14 cellular contexts compared by ENCODE assay signal in genomic region chr6:43481591-43482242, GRCh38. TPM values are rescaled to one million over a fixed set of nuclear protein-coding genes. Genes with fewer than 3 reads are reported as not detected.
DNase-seq lines count a peak whose midpoint lies in the region; ATAC-seq and TF ChIP-seq lines count a peak whose summit lies in the region.
"Had no signal": no experiment of that assay in that cellular context is flagged by ENCODE, and none has a peak within 500 bp of the region (broad histone marks: within the 10 kb centered on the region; RNA-seq: fewer than 3 reads in every experiment).

No MANE protein-coding gene starts in this region.

- no peaks in the 10 kb centered on the region for H3K9me3 ChIP-seq in hepatocyte (ENCODE audit: low read depth)
- H3K9me3 ChIP-seq: heart right ventricle, upper lobe of left lung had no signal

- H3K36me3 Mint-ChIP-seq in activated T-cell treated with anti-CD3 and anti-CD28 coated beads, Interleukin-2, amount 50 U/mL, for 72 hours (ENCODE audit: insufficient read depth in 2 of 2) = peaks cover 1 to 2% of the 10 kb centered on the region in 2 donors
- H3K36me3 Mint-ChIP-seq in type B pancreatic cell = peaks cover 4% of the 10 kb centered on the region

- no peaks in the 10 kb centered on the region for H3K27me3 Mint-ChIP-seq in activated T-cell treated with anti-CD3 and anti-CD28 coated beads, Interleukin-2, amount 50 U/mL, for 72 hours (ENCODE audit: low read depth)
- H3K27me3 Mint-ChIP-seq in type B pancreatic cell = no peaks in the 10 kb centered on the region
- H3K27me3 Mint-ChIP-seq: activated CD4-positive, alpha-beta memory T cell treated with anti-CD3 and anti-CD28 coated beads for 36 hours; activated naive CD4-positive, alpha-beta T cell treated with anti-CD3 and anti-CD28 coated beads, Interleukin-2, amount 10 ng/mL, durations not matched to agents 7 days and 5 days; central memory CD8-positive, alpha-beta T cell had no signal

- H3K27ac Mint-ChIP-seq in activated T-cell treated with anti-CD3 and anti-CD28 coated beads, Interleukin-2, amount 50 U/mL, for 72 hours = peak overlapping the region; percentile 79
- peak overlapping the region; percentile 53 for H3K27ac Mint-ChIP-seq in type B pancreatic cell
- H3K27ac Mint-ChIP-seq: activated CD4-positive, alpha-beta memory T cell treated with anti-CD3 and anti-CD28 coated beads for 36 hours; activated naive CD4-positive, alpha-beta T cell treated with anti-CD3 and anti-CD28 coated beads, Interleukin-2, amount 10 ng/mL, durations not matched to agents 7 days and 5 days had no signal

- H3K4me3 Mint-ChIP-seq in activated T-cell treated with anti-CD3 and anti-CD28 coated beads, Interleukin-2, amount 50 U/mL, for 72 hours = peak overlapping the region; percentile 47 to 67
- H3K4me3 Mint-ChIP-seq in type B pancreatic cell = peak overlapping the region; percentile 58
- H3K4me3 Mint-ChIP-seq: activated CD4-positive, alpha-beta memory T cell treated with anti-CD3 and anti-CD28 coated beads for 36 hours; activated naive CD4-positive, alpha-beta T cell treated with anti-CD3 and anti-CD28 coated beads, Interleukin-2, amount 10 ng/mL, durations not matched to agents 7 days and 5 days; central memory CD8-positive, alpha-beta T cell had no signal

- peak; percentile 63 to 64 for ATAC-seq in activated T-cell treated with anti-CD3 and anti-CD28 coated beads, Interleukin-2, amount 50 U/mL, for 72 hours (replicated peaks in 1 of 2)
- ATAC-seq: heart right ventricle had no signal

- no peak overlapping the region for H3K4me3 ChIP-seq in hepatocyte
- H3K4me3 ChIP-seq: heart right ventricle, upper lobe of left lung had no signal

- H3K27me3 ChIP-seq in hepatocyte = no peaks in the 10 kb centered on the region
- H3K27me3 ChIP-seq: heart right ventricle, upper lobe of left lung had no signal

- DNase-seq in activated T-cell treated with anti-CD3 and anti-CD28 coated beads, Interleukin-2, amount 50 U/mL, for 72 hours = peak in 1 of 2 donors; percentile 24
- no peak for DNase-seq in activated T-cell treated with anti-CD3 and anti-CD28 coated beads, Interleukin-2, amount 50 U/mL, for 1 hour
- DNase-seq in hepatocyte (ENCODE audit: low spot score) (no peak), type B pancreatic cell (ENCODE audit: extremely low spot score, unreplicated experiment) (no peak), SKM-1 (lab: John Stamatoyannopoulos, UW; ENCODE audit: unreplicated experiment) (no peak), MV-4-11 (lab: John Stamatoyannopoulos, UW) (no peak)
- DNase-seq: activated naive CD4-positive, alpha-beta T cell treated with anti-CD3 and anti-CD28 coated beads, Interleukin-2, amount 10 ng/mL, durations not matched to agents 7 days and 5 days; CD8-positive, alpha-beta memory T cell; heart right ventricle; NCI-H524 treated with DMSO at 0.1 percent for 48 hours; T-helper 9 cell; upper lobe of left lung had no signal

- peak overlapping the region; percentile 44 for H3K27ac ChIP-seq in hepatocyte
- H3K27ac ChIP-seq: heart right ventricle, upper lobe of left lung had no signal

- TF ChIP-seq CTCF in hepatocyte (IDR thresholded peaks at IDR 0.05; ENCODE audit: poor library complexity) (no peak), type B pancreatic cell (conservative IDR thresholded peaks at IDR 0.05) (no peak)

- WGBS in hepatocyte (ENCODE audit: low lambda C conversion rate, missing lambda C conversion rate) = 72% methylated on average over 11 of the region's 11 CpGs

- peaks cover 22% of the 10 kb centered on the region for H3K4me1 ChIP-seq in hepatocyte (ENCODE audit: insufficient read depth)

- H4K20me1 ChIP-seq in hepatocyte (ENCODE audit: insufficient read depth, poor library complexity, severe bottlenecking) = peaks cover 8% of the 10 kb centered on the region

- peaks cover 90% of the 10 kb centered on the region for H3K79me2 ChIP-seq in hepatocyte

- no peaks in the 10 kb centered on the region for H3K9me3 Mint-ChIP-seq in activated T-cell treated with anti-CD3 and anti-CD28 coated beads, Interleukin-2, amount 50 U/mL, for 72 hours
- H3K9me3 Mint-ChIP-seq in type B pancreatic cell = no peaks in the 10 kb centered on the region
- H3K9me3 Mint-ChIP-seq: activated CD4-positive, alpha-beta memory T cell treated with anti-CD3 and anti-CD28 coated beads for 36 hours; activated naive CD4-positive, alpha-beta T cell treated with anti-CD3 and anti-CD28 coated beads, Interleukin-2, amount 10 ng/mL, durations not matched to agents 7 days and 5 days; CD8-positive, alpha-beta memory T cell; central memory CD8-positive, alpha-beta T cell had no signal

- no peaks in the 10 kb centered on the region for H3K36me3 ChIP-seq in hepatocyte (replicated peaks; ENCODE audit: insufficient read depth, low read depth)

- H3K4me1 Mint-ChIP-seq in activated T-cell treated with anti-CD3 and anti-CD28 coated beads, Interleukin-2, amount 50 U/mL, for 72 hours (ENCODE audit: low read depth) = peaks cover 56% of the 10 kb centered on the region
- H3K4me1 Mint-ChIP-seq in type B pancreatic cell (ENCODE audit: unreplicated experiment) = peaks cover 49% of the 10 kb centered on the region

- H3K9me2 ChIP-seq in hepatocyte (replicated peaks; ENCODE audit: insufficient read depth) = no peaks in the 10 kb centered on the region

- H3K4me2 ChIP-seq in hepatocyte = no peak overlapping the region

- H2AFZ ChIP-seq in hepatocyte = no peak overlapping the region

RNA-seq across cellular contexts. Expression of gene TJAP1, which starts 4.3 kb away (rescaled TPM):
- 10 to 100 TPM; 68.6 to 77.2 TPM for total RNA-seq in activated T-cell treated with anti-CD3 and anti-CD28 coated beads, Interleukin-2, amount 50 U/mL, for 72 hours
- total RNA-seq in hepatocyte (14.6 and 16.4 TPM in 2 replicates), type B pancreatic cell (ENCODE audit: low replicate concordance) (34.7 and 44.5 TPM in 2 replicates)
- 10.3 and 13.8 TPM in 2 replicates for polyA plus RNA-seq in hepatocyte

RNA-seq across cellular contexts. Expression of gene DLK2, which starts 26.4 kb away (rescaled TPM):
- 1 to 10 TPM; 1.6 to 2.6 TPM for total RNA-seq in activated T-cell treated with anti-CD3 and anti-CD28 coated beads, Interleukin-2, amount 50 U/mL, for 72 hours
- total RNA-seq in hepatocyte (0.33 and 0.60 TPM in 2 replicates), type B pancreatic cell (ENCODE audit: low replicate concordance) (3.3 and 3.4 TPM in 2 replicates)
- 1.8 and 2.1 TPM in 2 replicates for polyA plus RNA-seq in hepatocyte

RNA-seq across cellular contexts. Expression of gene LRRC73, which starts 28.4 kb away (rescaled TPM):
- under 1 TPM; 0.32 to 0.43 TPM for total RNA-seq in activated T-cell treated with anti-CD3 and anti-CD28 coated beads, Interleukin-2, amount 50 U/mL, for 72 hours
- total RNA-seq in hepatocyte (0.28 TPM in 1 of 2 replicates, not detected in the other), type B pancreatic cell (ENCODE audit: low replicate concordance) (1.5 and 2.9 TPM in 2 replicates)
- 0.07 and 0.22 TPM in 2 replicates for polyA plus RNA-seq in hepatocyte
- polyA plus RNA-seq: CD8-positive, alpha-beta memory T cell had no signal

RNA-seq across cellular contexts. Expression of gene YIPF3, which starts 35.0 kb away (rescaled TPM):
- total RNA-seq in activated T-cell treated with anti-CD3 and anti-CD28 coated beads, Interleukin-2, amount 50 U/mL, for 72 hours = 10 to 100 TPM; 63.9 to 64.4 TPM
- 179 and 198 TPM in 2 replicates for total RNA-seq in hepatocyte
- 163 and 166 TPM in 2 replicates for polyA plus RNA-seq in hepatocyte
- 122 and 135 TPM in 2 replicates for total RNA-seq in type B pancreatic cell (ENCODE audit: low replicate concordance)

RNA-seq across cellular contexts. Expression of gene POLR1C, which starts 35.2 kb away (rescaled TPM):
- 10 to 100 TPM; 39.1 to 42.4 TPM for total RNA-seq in activated T-cell treated with anti-CD3 and anti-CD28 coated beads, Interleukin-2, amount 50 U/mL, for 72 hours
- total RNA-seq in hepatocyte (26.1 and 37.7 TPM in 2 replicates), type B pancreatic cell (ENCODE audit: low replicate concordance) (57.4 and 60.8 TPM in 2 replicates)
- polyA plus RNA-seq in hepatocyte = 33.7 and 36.2 TPM in 2 replicates
